Comparison of ENCODE assay signal across 8 cellular contexts in the genomic region with DNA sequence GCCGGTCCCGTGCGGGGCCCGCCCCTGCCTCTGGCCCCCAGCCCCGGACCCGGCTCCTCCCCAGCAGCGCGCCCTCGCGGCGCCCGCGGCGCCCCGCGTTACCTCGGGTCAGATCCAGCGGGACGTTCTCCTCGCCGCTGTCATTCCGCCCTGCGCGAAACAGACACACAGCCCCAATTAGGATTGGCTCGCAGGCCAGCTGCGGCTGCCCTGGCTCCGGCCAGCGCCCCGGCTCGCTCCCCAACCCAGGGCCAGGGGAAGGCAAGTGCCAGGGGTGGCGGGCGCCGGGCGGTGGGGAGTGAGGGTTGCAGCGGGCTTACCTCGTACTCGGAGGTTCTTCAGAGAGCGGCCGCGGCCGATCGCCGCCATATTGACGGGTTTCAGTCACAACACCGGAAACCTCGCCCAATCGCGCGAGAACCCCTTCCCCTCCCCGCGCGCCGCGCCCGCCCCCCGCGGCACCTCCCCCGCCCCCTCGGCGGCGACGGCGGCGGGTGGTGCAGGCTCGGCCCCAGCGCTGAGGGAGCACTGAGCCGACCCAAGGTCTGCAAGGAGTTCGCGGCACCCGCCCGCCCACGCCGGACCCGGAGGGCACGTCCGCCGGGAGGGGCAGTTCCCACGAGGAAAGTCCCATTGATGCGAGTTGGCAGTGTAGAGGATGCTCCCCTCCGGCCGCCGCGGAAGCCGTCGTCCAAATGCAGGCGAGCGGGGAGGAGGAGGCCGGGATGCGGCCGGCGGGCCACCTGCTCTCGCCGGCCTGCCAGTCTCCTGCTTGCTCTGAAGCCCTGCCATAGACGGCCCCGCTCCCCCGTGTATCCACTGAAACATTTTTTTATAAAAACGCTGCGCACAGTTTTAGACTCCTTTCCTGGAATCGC. TPM values are rescaled to one million over a fixed set of nuclear protein-coding genes. Genes with fewer than 3 reads are reported as not detected.
A peak's percentile ranks its signal among the peaks of the same experiment; 100 is the strongest.
DNase-seq lines count a peak whose midpoint lies in the region; ATAC-seq and TF ChIP-seq lines count a peak whose summit lies in the region.

A gene with protein sequence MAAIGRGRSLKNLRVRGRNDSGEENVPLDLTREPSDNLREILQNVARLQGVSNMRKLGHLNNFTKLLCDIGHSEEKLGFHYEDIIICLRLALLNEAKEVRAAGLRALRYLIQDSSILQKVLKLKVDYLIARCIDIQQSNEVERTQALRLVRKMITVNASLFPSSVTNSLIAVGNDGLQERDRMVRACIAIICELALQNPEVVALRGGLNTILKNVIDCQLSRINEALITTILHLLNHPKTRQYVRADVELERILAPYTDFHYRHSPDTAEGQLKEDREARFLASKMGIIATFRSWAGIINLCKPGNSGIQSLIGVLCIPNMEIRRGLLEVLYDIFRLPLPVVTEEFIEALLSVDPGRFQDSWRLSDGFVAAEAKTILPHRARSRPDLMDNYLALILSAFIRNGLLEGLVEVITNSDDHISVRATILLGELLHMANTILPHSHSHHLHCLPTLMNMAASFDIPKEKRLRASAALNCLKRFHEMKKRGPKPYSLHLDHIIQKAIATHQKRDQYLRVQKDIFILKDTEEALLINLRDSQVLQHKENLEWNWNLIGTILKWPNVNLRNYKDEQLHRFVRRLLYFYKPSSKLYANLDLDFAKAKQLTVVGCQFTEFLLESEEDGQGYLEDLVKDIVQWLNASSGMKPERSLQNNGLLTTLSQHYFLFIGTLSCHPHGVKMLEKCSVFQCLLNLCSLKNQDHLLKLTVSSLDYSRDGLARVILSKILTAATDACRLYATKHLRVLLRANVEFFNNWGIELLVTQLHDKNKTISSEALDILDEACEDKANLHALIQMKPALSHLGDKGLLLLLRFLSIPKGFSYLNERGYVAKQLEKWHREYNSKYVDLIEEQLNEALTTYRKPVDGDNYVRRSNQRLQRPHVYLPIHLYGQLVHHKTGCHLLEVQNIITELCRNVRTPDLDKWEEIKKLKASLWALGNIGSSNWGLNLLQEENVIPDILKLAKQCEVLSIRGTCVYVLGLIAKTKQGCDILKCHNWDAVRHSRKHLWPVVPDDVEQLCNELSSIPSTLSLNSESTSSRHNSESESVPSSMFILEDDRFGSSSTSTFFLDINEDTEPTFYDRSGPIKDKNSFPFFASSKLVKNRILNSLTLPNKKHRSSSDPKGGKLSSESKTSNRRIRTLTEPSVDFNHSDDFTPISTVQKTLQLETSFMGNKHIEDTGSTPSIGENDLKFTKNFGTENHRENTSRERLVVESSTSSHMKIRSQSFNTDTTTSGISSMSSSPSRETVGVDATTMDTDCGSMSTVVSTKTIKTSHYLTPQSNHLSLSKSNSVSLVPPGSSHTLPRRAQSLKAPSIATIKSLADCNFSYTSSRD (N-terminal part only) (minus strand): TSS at position 391 of the 878 bp plus-strand sequence. CDS start 22 bp downstream, at position 369.

- peak within 1 kb of the TSS; percentile 96 for H3K27ac ChIP-seq in PC-9
- peak within 1 kb of the TSS; percentile 97 to 100 for H3K27ac ChIP-seq in esophagus (ENCODE audit: low read depth in 2 of 2, low read length in 1 of 2)
- H3K27ac ChIP-seq in muscle layer of duodenum (ENCODE audit: low read length), result peak within 1 kb of the TSS; percentile 88

- POLR2A ChIA-PET in PC-9 (lab: Charles Lee; ENCODE audit: unreplicated experiment), result no interaction called here

- DNase-seq in DMS53 (lab: John Stamatoyannopoulos, UW) (peak; percentile 92), KBM-7 (peak; percentile 86), PC-9 (peak; percentile 67 to 99)
- peak; percentile 89 for DNase-seq in activated T-cell treated with anti-CD3 and anti-CD28 coated beads, Interleukin-2, amount 50 U/mL, for 4 hours
- DNase-seq in stimulated activated CD8-positive, alpha-beta memory T cell treated with anti-CD3 and anti-CD28 coated beads, Interleukin-7, amount 100 ng/mL, for 4 hours (ENCODE audit: low read depth in 2 of 2), result peak; percentile 76 to 88

- CTCF ChIA-PET in PC-9 (lab: Charles Lee), result interaction anchor here (0.6 kb wide), 1 partner anchor 207 kb away, joined by 5 read pairs; no protein-coding TSS in a partner anchor

- H3F3A ChIP-seq in PC-9 (ENCODE audit: insufficient read depth, low read depth), result peaks cover 41% of the 10 kb centered on the region

- peak within 1 kb of the TSS; percentile 69 for H2AFZ ChIP-seq in PC-9

- H3K27me3 Mint-ChIP-seq in activated T-cell treated with anti-CD3 and anti-CD28 coated beads, Interleukin-2, amount 50 U/mL, for 4 hours (ENCODE audit: low read depth), result peaks cover 20% of the 10 kb centered on the region

- peak within 1 kb of the TSS; percentile 95 for H3K4me3 Mint-ChIP-seq in activated T-cell treated with anti-CD3 and anti-CD28 coated beads, Interleukin-2, amount 50 U/mL, for 4 hours

- peaks cover 1% of the 10 kb centered on the region; the same call in 1 of the 2 replicates for H4K20me1 ChIP-seq in PC-9 (ENCODE audit: insufficient read depth)

- H3K9me3 ChIP-seq in PC-9 (ENCODE audit: insufficient read depth, low read depth), result 0 out of 2 replicates have a peak, but pooled peaks cover 4% of the 10 kb centered on the region
- H3K9me3 ChIP-seq in esophagus (ENCODE audit: control insufficient read depth in 2 of 2, insufficient read depth in 1 of 2, low read depth in 1 of 2, low read length in 1 of 2), result no peaks in the 10 kb centered on the region
- H3K9me3 ChIP-seq in muscle layer of duodenum (ENCODE audit: control insufficient read depth in 1 of 2, low read length in 2 of 2), result no peaks in the 10 kb centered on the region

- peak; percentile 74 for ATAC-seq in GM21723 (IDR thresholded peaks at IDR 0.05; ENCODE audit: unreplicated experiment)
- ATAC-seq in activated T-cell treated with anti-CD3 and anti-CD28 coated beads, Interleukin-2, amount 50 U/mL, for 4 hours, result peak; percentile 87 to 88

- no peaks in the 10 kb centered on the region for H3K27me3 ChIP-seq in PC-9 (ENCODE audit: insufficient read depth, low read depth)
- H3K27me3 ChIP-seq in esophagus (ENCODE audit: control insufficient read depth in 1 of 2, insufficient read depth in 2 of 2, low read length in 2 of 2), result no peaks in the 10 kb centered on the region
- no peaks in the 10 kb centered on the region for H3K27me3 ChIP-seq in muscle layer of duodenum (ENCODE audit: low read depth, low read length)

- in situ Hi-C loops in KBM-7 (cut with MboI; ENCODE audit: low pct_unique_long_range_greater_than_20kb, low sequenced_read_pairs), result no loop called here

- peaks cover 3% of the 10 kb centered on the region for H3K36me3 Mint-ChIP-seq in activated T-cell treated with anti-CD3 and anti-CD28 coated beads, Interleukin-2, amount 50 U/mL, for 4 hours (ENCODE audit: insufficient read depth)

- no TSS peak for BruUV-seq in PC-9 (replicated peaks; lab: Mats Ljungman, UMichigan)

- H3K4me1 Mint-ChIP-seq in activated T-cell treated with anti-CD3 and anti-CD28 coated beads, Interleukin-2, amount 50 U/mL, for 4 hours (ENCODE audit: low read depth), result peaks cover 39% of the 10 kb centered on the region

- H3K79me2 ChIP-seq in PC-9 (ENCODE audit: low read depth), result peaks cover 68% of the 10 kb centered on the region

- intact Hi-C loops in PC-9 (cut with micrococcal nuclease; ENCODE audit: unreplicated experiment), result loop anchor here (1.0 to 5.0 kb wide), 3 partner anchors 75 to 121 kb away; no protein-coding TSS in a partner anchor

- H3K4me2 ChIP-seq in PC-9, result peak within 1 kb of the TSS; percentile 97

- H3K4me3 ChIP-seq in PC-9, result peak within 1 kb of the TSS; percentile 93
- H3K4me3 ChIP-seq in esophagus (ENCODE audit: low read depth in 1 of 2, low read length in 2 of 2), result peak within 1 kb of the TSS; percentile 82 to 86
- peak within 1 kb of the TSS; percentile 70 to 90 for H3K4me3 ChIP-seq in muscle layer of duodenum (ENCODE audit: low read depth in 1 of 2, low read length in 2 of 2)

- H3K9me3 Mint-ChIP-seq in activated T-cell treated with anti-CD3 and anti-CD28 coated beads, Interleukin-2, amount 50 U/mL, for 4 hours, result no peaks in the 10 kb centered on the region

- H3K9me2 ChIP-seq in PC-9 (ENCODE audit: insufficient read depth), result no peaks in the 10 kb centered on the region

- no peak for TF ChIP-seq CTCF in PC-9 (conservative IDR thresholded peaks at IDR 0.05)

- WGBS in esophagus, 2 donors, result 1% methylated on average over 69 to 99 of the region's 99 CpGs

- peaks cover 41% of the 10 kb centered on the region for H3K4me1 ChIP-seq in PC-9 (replicated peaks; ENCODE audit: insufficient read depth)
- no peaks in the 10 kb centered on the region for H3K4me1 ChIP-seq in esophagus (ENCODE audit: control insufficient read depth in 2 of 2, insufficient read depth in 2 of 2, low read length in 1 of 2)
- H3K4me1 ChIP-seq in muscle layer of duodenum (ENCODE audit: control insufficient read depth in 1 of 2, insufficient read depth in 2 of 2, low read length in 2 of 2), result peaks cover 4 to 21% of the 10 kb centered on the region in 2 donors

- H3K36me3 ChIP-seq in PC-9 (ENCODE audit: low read depth) (peaks cover 15% of the 10 kb centered on the region), esophagus (ENCODE audit: control insufficient read depth in 2 of 2, insufficient read depth in 2 of 2, low read length in 1 of 2) (no peaks in the 10 kb centered on the region), muscle layer of duodenum (ENCODE audit: control insufficient read depth in 1 of 2, insufficient read depth in 2 of 2, low read length in 2 of 2) (no peaks in the 10 kb centered on the region)

RNA-seq across cellular contexts. Expression of the gene that starts here (rescaled TPM):
- 103 and 121 TPM in 2 replicates for total RNA-seq in PC-9 (2021)
- 10 to 100 TPM; 14.1 to 19.2 (median 18.0) TPM for total RNA-seq in activated T-cell treated with anti-CD3 and anti-CD28 coated beads, Interleukin-2, amount 50 U/mL, for 4 hours
- 1 to 10 TPM; 2.8 to 4.4 TPM for polyA plus RNA-seq in esophagus

Comparison
In these comparisons a context has a peak if more than half of its experiments do, and no peak if none do; other contexts are left out.
1. Peak in every context shown above with its lines: DNase-seq, ATAC-seq, H3K4me3 ChIP-seq and H3K27ac ChIP-seq.